In the genomic region with DNA sequence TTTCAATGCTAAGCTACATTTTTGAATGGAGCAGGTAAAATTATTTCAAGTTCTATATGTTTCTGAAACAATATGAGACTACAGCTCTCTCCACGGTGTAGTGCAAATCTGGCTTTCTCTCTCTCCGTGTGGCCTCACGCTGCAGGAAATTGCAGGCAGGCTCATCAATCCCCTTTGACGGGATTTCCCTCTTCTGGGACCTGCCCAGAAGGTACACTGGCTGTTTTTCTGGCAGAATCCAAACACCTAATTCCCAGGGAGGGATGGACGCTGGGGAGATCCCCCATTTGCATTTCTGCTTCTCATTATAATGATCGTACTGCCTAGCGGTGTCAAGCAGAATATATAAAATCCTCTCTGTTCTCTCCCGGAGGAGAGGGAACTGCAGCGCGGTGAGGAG, we compare ENCODE assay signal across 23 cellular contexts.
DNase-seq lines count a peak whose midpoint lies in the region; ATAC-seq and TF ChIP-seq lines count a peak whose summit lies in the region.
"Had no signal": no experiment of that assay in that cellular context is flagged by ENCODE, and none has a peak within 500 bp of the region (broad histone marks: within the 10 kb centered on the region; RNA-seq: fewer than 3 reads in every experiment).

No MANE protein-coding gene starts in this region.

- POLR2A ChIA-PET in SK-N-SH (lab: Yijun Ruan, JAX), result no interaction called here

- peak; percentile 20 for DNase-seq in SK-N-SH
- DNase-seq in adipocyte (ENCODE audit: low read depth), result no peak
- no peak for DNase-seq in stimulated activated CD4-positive, alpha-beta T cell treated with anti-CD3 and anti-CD28 coated beads, Interleukin-2, amount 100 ng/mL, for 48 hours
- DNase-seq in ureter (ENCODE audit: low spot score), result no peak
- no peak for DNase-seq in H4 (ENCODE audit: low spot score)
- DNase-seq in activated naive CD4-positive, alpha-beta T cell treated with Interleukin-2 at 50 U/mL for 16 hours, result no peak
- DNase-seq: activated CD4-positive, CD25-positive, alpha-beta regulatory T cell treated with anti-CD3 and anti-CD28 coated beads, Interleukin-2, amount 50 U/mL, for 72 hours; activated naive CD4-positive, alpha-beta T cell treated with anti-CD3 and anti-CD28 coated beads, Interleukin-2, amount 50 U/mL, for 16 hours; activated T-cell treated with anti-CD3 and anti-CD28 coated beads, Interleukin-2, amount 50 U/mL, for 48 hours; body of pancreas; CD4-positive, CD25-positive, alpha-beta regulatory T cell; colonic mucosa; islet precursor cell; naive B cell; NCI-H2107; stimulated activated CD4-positive, alpha-beta T cell treated with anti-CD3 and anti-CD28 coated beads, Interleukin-4, amount 100 ng/mL, for 24 hours; T-helper 9 cell had no signal

- no peak for TF ChIP-seq CTCF in SK-N-SH (IDR thresholded peaks at IDR 0.05)
- TF ChIP-seq CTCF in nephron (IDR thresholded peaks at IDR 0.05; ENCODE audit: unreplicated experiment in 3 of 3), result no peak

- H3K36me3 Mint-ChIP-seq in nephron (ENCODE audit: low read depth), result no peaks in the 10 kb centered on the region
- H3K36me3 Mint-ChIP-seq: CD4-positive, CD25-positive, alpha-beta regulatory T cell; naive B cell had no signal

- no peak overlapping the region for H3K4me2 ChIP-seq in SK-N-SH
- H3K4me2 ChIP-seq: smooth muscle cell had no signal

- no peak overlapping the region for H3K27ac Mint-ChIP-seq in nephron
- H3K27ac Mint-ChIP-seq: CD4-positive, CD25-positive, alpha-beta regulatory T cell had no signal

- peaks cover 12% of the 10 kb centered on the region; the same call in 1 of the 2 replicates for H4K20me1 ChIP-seq in SK-N-SH (ENCODE audit: insufficient read depth)

- H3K9me3 ChIP-seq in SK-N-SH, result no peaks in the 10 kb centered on the region
- no peaks in the 10 kb centered on the region for H3K9me3 ChIP-seq in adipocyte (ENCODE audit: control insufficient read depth, low read length)
- H3K9me3 ChIP-seq: body of pancreas, colonic mucosa, prostate gland, vagina had no signal

- H3K79me2 ChIP-seq in SK-N-SH (ENCODE audit: insufficient read depth), result peaks cover 45% of the 10 kb centered on the region

- peaks cover 7% of the 10 kb centered on the region for H3K4me1 Mint-ChIP-seq in nephron
- H3K4me1 Mint-ChIP-seq: CD4-positive, CD25-positive, alpha-beta regulatory T cell; naive B cell had no signal

- no peaks in the 10 kb centered on the region for H3K9me2 ChIP-seq in SK-N-SH

- CTCF ChIA-PET in SK-N-SH (lab: Yijun Ruan, JAX), result interaction anchor here (1.1 to 1.2 kb wide), 2 partner anchors 15 to 150 kb away, joined by 3 to 4 read pairs; no protein-coding TSS in a partner anchor

- H3K9ac ChIP-seq in SK-N-SH (no peak overlapping the region), adipocyte (ENCODE audit: low read length) (no peak overlapping the region)

- H3K4me3 ChIP-seq in SK-N-SH (ENCODE audit: low read depth in 2 of 2, low read length in 1 of 2), result peak overlapping the region in 1 of 2 experiments; percentile 6; a peak in 1 of 4 replicates
- H3K4me3 ChIP-seq in adipocyte (ENCODE audit: low read length), result peak overlapping the region; percentile 40
- H3K4me3 ChIP-seq: body of pancreas, colonic mucosa, prostate gland, smooth muscle cell, vagina had no signal

- TF ChIP-seq EP300 in SK-N-SH (IDR thresholded peaks at IDR 0.05; ENCODE audit: borderline replicate concordance in 1 of 2, low read depth in 1 of 2, low read length in 1 of 2), result no peak

- no peak overlapping the region; a peak in 1 of 4 replicates for H3K27ac ChIP-seq in SK-N-SH (ENCODE audit: low read depth in 2 of 2, low read length in 1 of 2)
- H3K27ac ChIP-seq: body of pancreas, colonic mucosa, prostate gland, vagina had no signal

- WGBS in SK-N-SH (ENCODE audit: low lambda C conversion rate), result 65% methylated on average over 10 of the region's 10 CpGs

- no peak for TF ChIP-seq RAD21 in SK-N-SH (IDR thresholded peaks at IDR 0.05; ENCODE audit: low read length)

- H2AFZ ChIP-seq in SK-N-SH (ENCODE audit: low read depth), result no peak overlapping the region

- no peaks in the 10 kb centered on the region for H3F3A ChIP-seq in SK-N-SH (replicated peaks; ENCODE audit: insufficient read depth)

- H3K27me3 ChIP-seq in SK-N-SH (ENCODE audit: insufficient read depth) (no peaks in the 10 kb centered on the region), adipocyte (replicated peaks; ENCODE audit: control insufficient read depth, insufficient read depth, low read length) (no peaks in the 10 kb centered on the region)
- H3K27me3 ChIP-seq: body of pancreas, colonic mucosa, vagina had no signal

- peak overlapping the region; percentile 48 to 75 (median 52) for H3K4me3 Mint-ChIP-seq in nephron
- H3K4me3 Mint-ChIP-seq: CD4-positive, CD25-positive, alpha-beta regulatory T cell; naive B cell had no signal

- no peaks in the 10 kb centered on the region for H3K9me3 Mint-ChIP-seq in nephron

- H3K36me3 ChIP-seq in SK-N-SH (replicated peaks in 1 of 2; ENCODE audit: control insufficient read depth in 1 of 2, insufficient read depth in 2 of 2, low read length in 1 of 2) (no peaks in the 10 kb centered on the region), adipocyte (ENCODE audit: control insufficient read depth, insufficient read depth, low read length, severe bottlenecking) (no peaks in the 10 kb centered on the region)
- H3K36me3 ChIP-seq: colonic mucosa, prostate gland, vagina had no signal

- peaks cover 11% of the 10 kb centered on the region for H3K27me3 Mint-ChIP-seq in nephron (ENCODE audit: low read depth)
- H3K27me3 Mint-ChIP-seq: CD4-positive, CD25-positive, alpha-beta regulatory T cell; naive B cell had no signal

- H3K4me1 ChIP-seq in SK-N-SH (ENCODE audit: control insufficient read depth in 1 of 2, insufficient read depth in 2 of 2, low read depth in 1 of 2, low read length in 1 of 2) (peaks cover 0 to 12% of the 10 kb centered on the region in 2 experiments; a peak in 1 of 4 replicates), adipocyte (ENCODE audit: control insufficient read depth, insufficient read depth, low read length) (no peaks in the 10 kb centered on the region)
- H3K4me1 ChIP-seq: body of pancreas, colonic mucosa, prostate gland, vagina had no signal

- ATAC-seq in SK-N-SH treated with all-trans-retinoic acid at 6 μM for 48 hours, result no peak; the same call in 2 of the 3 replicates
- ATAC-seq: body of pancreas, Panc1 had no signal

TF ChIP-seq in SK-N-SH, 30 proteins besides CTCF, POLR2A, EP300 and RAD21 (continues in another document):
- TF ChIP-seq, protein P1, sequence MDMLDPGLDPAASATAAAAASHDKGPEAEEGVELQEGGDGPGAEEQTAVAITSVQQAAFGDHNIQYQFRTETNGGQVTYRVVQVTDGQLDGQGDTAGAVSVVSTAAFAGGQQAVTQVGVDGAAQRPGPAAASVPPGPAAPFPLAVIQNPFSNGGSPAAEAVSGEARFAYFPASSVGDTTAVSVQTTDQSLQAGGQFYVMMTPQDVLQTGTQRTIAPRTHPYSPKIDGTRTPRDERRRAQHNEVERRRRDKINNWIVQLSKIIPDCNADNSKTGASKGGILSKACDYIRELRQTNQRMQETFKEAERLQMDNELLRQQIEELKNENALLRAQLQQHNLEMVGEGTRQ (IDR thresholded peaks at IDR 0.05; ENCODE audit: borderline replicate concordance, low read depth, low read length), result no peak
- TF ChIP-seq RXRA (IDR thresholded peaks at IDR 0.05; ENCODE audit: borderline replicate concordance, low read depth) (no peak), GABPA (IDR thresholded peaks at IDR 0.05; ENCODE audit: low read depth) (no peak), SMC3 (IDR thresholded peaks at IDR 0.05; ENCODE audit: low read depth, low read length) (no peak), RCOR1 (IDR thresholded peaks at IDR 0.05; ENCODE audit: low read length) (no peak), FOXJ3 (CRISPR knock-in tag; IDR thresholded peaks at IDR 0.05) (no peak), POLR2AphosphoS5 (IDR thresholded peaks at IDR 0.05; ENCODE audit: low read depth, low read length) (no peak)
- TF ChIP-seq, protein P2, sequence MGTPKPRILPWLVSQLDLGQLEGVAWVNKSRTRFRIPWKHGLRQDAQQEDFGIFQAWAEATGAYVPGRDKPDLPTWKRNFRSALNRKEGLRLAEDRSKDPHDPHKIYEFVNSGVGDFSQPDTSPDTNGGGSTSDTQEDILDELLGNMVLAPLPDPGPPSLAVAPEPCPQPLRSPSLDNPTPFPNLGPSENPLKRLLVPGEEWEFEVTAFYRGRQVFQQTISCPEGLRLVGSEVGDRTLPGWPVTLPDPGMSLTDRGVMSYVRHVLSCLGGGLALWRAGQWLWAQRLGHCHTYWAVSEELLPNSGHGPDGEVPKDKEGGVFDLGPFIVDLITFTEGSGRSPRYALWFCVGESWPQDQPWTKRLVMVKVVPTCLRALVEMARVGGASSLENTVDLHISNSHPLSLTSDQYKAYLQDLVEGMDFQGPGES (IDR thresholded peaks at IDR 0.05; ENCODE audit: low read depth, low read length), result no peak

TF ChIP-seq in SK-N-SH treated with all-trans-retinoic acid at 6 μM for 48 hours, 23 proteins besides CTCF, POLR2A, EP300 and RAD21:
- TF ChIP-seq, protein P3, sequence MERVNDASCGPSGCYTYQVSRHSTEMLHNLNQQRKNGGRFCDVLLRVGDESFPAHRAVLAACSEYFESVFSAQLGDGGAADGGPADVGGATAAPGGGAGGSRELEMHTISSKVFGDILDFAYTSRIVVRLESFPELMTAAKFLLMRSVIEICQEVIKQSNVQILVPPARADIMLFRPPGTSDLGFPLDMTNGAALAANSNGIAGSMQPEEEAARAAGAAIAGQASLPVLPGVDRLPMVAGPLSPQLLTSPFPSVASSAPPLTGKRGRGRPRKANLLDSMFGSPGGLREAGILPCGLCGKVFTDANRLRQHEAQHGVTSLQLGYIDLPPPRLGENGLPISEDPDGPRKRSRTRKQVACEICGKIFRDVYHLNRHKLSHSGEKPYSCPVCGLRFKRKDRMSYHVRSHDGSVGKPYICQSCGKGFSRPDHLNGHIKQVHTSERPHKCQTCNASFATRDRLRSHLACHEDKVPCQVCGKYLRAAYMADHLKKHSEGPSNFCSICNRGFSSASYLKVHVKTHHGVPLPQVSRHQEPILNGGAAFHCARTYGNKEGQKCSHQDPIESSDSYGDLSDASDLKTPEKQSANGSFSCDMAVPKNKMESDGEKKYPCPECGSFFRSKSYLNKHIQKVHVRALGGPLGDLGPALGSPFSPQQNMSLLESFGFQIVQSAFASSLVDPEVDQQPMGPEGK (CRISPR knock-in tag; IDR thresholded peaks at IDR 0.05; ENCODE audit: borderline replicate concordance), result no peak
